Comparison of ENCODE assay signal across 1 cellular context in the genomic region with DNA sequence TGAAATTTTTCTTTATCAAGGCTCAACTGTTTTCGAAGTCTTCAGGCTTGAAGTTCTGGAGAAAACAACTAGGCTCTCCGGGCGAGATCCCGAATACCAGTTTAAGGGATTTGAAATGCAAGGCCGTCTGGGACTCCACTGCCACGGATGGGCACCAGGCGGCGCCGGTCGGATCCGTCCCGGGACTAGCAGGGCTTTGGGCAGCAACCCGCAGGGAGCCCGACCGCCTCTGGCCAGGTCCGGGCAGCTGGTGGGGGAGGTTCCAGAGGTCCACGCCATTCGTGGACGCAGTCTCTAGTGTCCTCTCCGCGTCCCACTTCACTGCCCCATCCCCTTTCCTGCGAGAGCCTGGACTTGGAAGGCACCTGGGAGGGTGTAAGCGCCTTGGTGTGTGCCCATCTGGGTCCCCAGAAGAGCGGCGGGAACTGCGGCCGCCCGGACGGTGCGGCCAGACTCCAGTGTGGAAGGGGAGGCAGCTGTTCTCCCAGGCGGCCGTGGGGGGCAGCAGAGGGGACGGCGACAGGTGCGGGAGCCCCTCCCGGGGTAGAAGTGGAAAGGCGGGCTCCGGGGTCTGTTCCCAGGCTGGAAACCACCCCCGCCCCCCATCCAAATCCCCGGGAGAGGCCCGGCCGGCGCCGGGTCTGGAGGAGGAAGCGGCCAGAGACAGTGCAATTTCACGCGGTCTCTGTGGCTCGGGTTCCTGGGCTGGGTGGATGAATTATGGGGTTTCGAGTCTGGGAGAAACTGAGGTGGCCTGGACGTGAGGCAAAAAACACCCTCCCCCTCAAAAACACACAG.
TF ChIP-seq lines count a peak whose summit lies in the region.

No MANE protein-coding gene starts in this region.

TF ChIP-seq in HepG2, 621 proteins besides CTCF, POLR2A, EP300 and RAD21 (continued from another document and continues in another):
- TF ChIP-seq PHF20 (CRISPR knock-in tag; IDR thresholded peaks at IDR 0.05) (no peak), POLR2AphosphoS5 (IDR thresholded peaks at IDR 0.05; ENCODE audit: low read depth, low read length) (peak; percentile 73), ZNF253 (CRISPR knock-in tag; IDR thresholded peaks at IDR 0.05; ENCODE audit: borderline replicate concordance) (no peak), FOXO4 (CRISPR knock-in tag; conservative IDR thresholded peaks at IDR 0.05) (no peak), ATF7-NPFF (CRISPR knock-in tag; IDR thresholded peaks at IDR 0.05; ENCODE audit: low read depth) (no peak), CAMTA2 (CRISPR knock-in tag; IDR thresholded peaks at IDR 0.05; ENCODE audit: borderline replicate concordance) (peak; percentile 13; the same call in 1 of the 2 replicates), HCFC1 (IDR thresholded peaks at IDR 0.05; ENCODE audit: low read depth, low read length) (no peak), ZSCAN22 (CRISPR knock-in tag; IDR thresholded peaks at IDR 0.05) (no peak), SMAD1 (CRISPR knock-in tag; IDR thresholded peaks at IDR 0.05; ENCODE audit: borderline replicate concordance, low read depth) (no peak), ZNF18 (CRISPR knock-in tag; IDR thresholded peaks at IDR 0.05; ENCODE audit: insufficient replicate concordance) (peak; percentile 5), ZNF180 (CRISPR knock-in tag; IDR thresholded peaks at IDR 0.05; ENCODE audit: borderline replicate concordance, low read depth) (no peak), NR3C1 (CRISPR knock-in tag; IDR thresholded peaks at IDR 0.05) (no peak), KAT8 (CRISPR knock-in tag; IDR thresholded peaks at IDR 0.05) (peak; percentile 33), ZHX2 (IDR thresholded peaks at IDR 0.05; ENCODE audit: low read depth) (no peak), ZHX2 (CRISPR knock-in tag; IDR thresholded peaks at IDR 0.05; ENCODE audit: borderline replicate concordance) (no peak), SSRP1 (CRISPR knock-in tag; IDR thresholded peaks at IDR 0.05) (no peak), RBM39 (IDR thresholded peaks at IDR 0.05; ENCODE audit: low read depth, low read length, poor library complexity, severe bottlenecking) (peak; percentile 56), PRDM15 (CRISPR knock-in tag; IDR thresholded peaks at IDR 0.05) (no peak), PRDM10 (CRISPR knock-in tag; IDR thresholded peaks at IDR 0.05; ENCODE audit: low read depth) (peak; percentile 49; the same call in 1 of the 2 replicates), BRCA1 (CRISPR knock-in tag; IDR thresholded peaks at IDR 0.05) (no peak), ZNF549 (CRISPR knock-in tag; IDR thresholded peaks at IDR 0.05) (peak; percentile 76; the same call in 1 of the 2 replicates), ZNF660 (CRISPR knock-in tag; IDR thresholded peaks at IDR 0.05; ENCODE audit: borderline replicate concordance, low read depth) (no peak), AKAP8 (CRISPR knock-in tag; IDR thresholded peaks at IDR 0.05) (no peak)
- TF ChIP-seq, protein P1, sequence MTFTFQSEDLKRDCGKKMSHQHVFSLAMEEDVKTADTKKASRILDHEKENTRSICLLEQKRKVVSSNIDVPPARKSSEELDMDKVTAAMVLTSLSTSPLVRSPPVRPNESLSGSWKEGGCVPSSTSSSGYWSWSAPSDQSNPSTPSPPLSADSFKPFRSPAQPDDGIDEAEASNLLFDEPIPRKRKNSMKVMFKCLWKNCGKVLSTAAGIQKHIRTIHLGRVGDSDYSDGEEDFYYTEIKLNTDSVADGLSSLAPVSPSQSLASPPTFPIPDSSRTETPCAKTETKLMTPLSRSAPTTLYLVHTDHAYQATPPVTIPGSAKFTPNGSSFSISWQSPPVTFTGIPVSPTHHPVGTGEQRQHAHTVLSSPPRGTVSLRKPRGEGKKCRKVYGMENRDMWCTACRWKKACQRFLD (CRISPR knock-in tag; IDR thresholded peaks at IDR 0.05; ENCODE audit: borderline replicate concordance) = no peak
- TF ChIP-seq, protein P2, sequence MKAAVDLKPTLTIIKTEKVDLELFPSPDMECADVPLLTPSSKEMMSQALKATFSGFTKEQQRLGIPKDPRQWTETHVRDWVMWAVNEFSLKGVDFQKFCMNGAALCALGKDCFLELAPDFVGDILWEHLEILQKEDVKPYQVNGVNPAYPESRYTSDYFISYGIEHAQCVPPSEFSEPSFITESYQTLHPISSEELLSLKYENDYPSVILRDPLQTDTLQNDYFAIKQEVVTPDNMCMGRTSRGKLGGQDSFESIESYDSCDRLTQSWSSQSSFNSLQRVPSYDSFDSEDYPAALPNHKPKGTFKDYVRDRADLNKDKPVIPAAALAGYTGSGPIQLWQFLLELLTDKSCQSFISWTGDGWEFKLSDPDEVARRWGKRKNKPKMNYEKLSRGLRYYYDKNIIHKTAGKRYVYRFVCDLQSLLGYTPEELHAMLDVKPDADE (CRISPR knock-in tag; IDR thresholded peaks at IDR 0.05) = no peak
- TF ChIP-seq, protein P3, sequence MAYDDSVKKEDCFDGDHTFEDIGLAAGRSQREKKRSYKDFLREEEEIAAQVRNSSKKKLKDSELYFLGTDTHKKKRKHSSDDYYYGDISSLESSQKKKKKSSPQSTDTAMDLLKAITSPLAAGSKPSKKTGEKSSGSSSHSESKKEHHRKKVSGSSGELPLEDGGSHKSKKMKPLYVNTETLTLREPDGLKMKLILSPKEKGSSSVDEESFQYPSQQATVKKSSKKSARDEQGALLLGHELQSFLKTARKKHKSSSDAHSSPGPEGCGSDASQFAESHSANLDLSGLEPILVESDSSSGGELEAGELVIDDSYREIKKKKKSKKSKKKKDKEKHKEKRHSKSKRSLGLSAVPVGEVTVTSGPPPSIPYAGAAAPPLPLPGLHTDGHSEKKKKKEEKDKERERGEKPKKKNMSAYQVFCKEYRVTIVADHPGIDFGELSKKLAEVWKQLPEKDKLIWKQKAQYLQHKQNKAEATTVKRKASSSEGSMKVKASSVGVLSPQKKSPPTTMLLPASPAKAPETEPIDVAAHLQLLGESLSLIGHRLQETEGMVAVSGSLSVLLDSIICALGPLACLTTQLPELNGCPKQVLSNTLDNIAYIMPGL (CRISPR knock-in tag; IDR thresholded peaks at IDR 0.05; ENCODE audit: borderline replicate concordance in 1 of 2, low read depth in 1 of 2) = peak; percentile 93 to 99
